In genomic region chr17:79244665-79245064, GRCh38 we compare ENCODE assay signal across 7 cellular contexts.
"Had no signal": no experiment of that assay in that cellular context is flagged by ENCODE, and none has a peak within 500 bp of the region (broad histone marks: within the 10 kb centered on the region; RNA-seq: fewer than 3 reads in every experiment).

No MANE protein-coding gene starts in this region.

- FAIRE-seq: HTR-8/SVneo had no signal

- H3K36me3 Mint-ChIP-seq: IgD-negative memory B cell had no signal

- H3K4me3 Mint-ChIP-seq: IgD-negative memory B cell had no signal

- H3K4me2 ChIP-seq: KMS-11 had no signal

- H3K9ac ChIP-seq: KMS-11 had no signal

- DNase-seq: IMR-90, KBM-7, KG1 had no signal

- H3K27ac Mint-ChIP-seq: IgD-negative memory B cell had no signal

- H3K27ac ChIP-seq: HL-60, KMS-11 had no signal
